1 cellular context compared by ENCODE assay signal in genomic region chr1:8077120-8077573, GRCh38.
A peak's percentile ranks its signal among the peaks of the same experiment; 100 is the strongest.
TF ChIP-seq lines count a peak whose summit lies in the region.

No MANE protein-coding gene starts in this region.

TF ChIP-seq in IMR-90, 13 proteins besides CTCF, POLR2A, EP300 and RAD21 (continued from another document):
- TF ChIP-seq MXI1 (IDR thresholded peaks at IDR 0.05; ENCODE audit: borderline replicate concordance, low read depth, low read length) (no peak), SMC3 (IDR thresholded peaks at IDR 0.05; ENCODE audit: low read depth, low read length) (0 out of 2 replicates have a peak, but pooled peaks have one; percentile 5), MAFK (IDR thresholded peaks at IDR 0.05; ENCODE audit: low read depth, low read length) (no peak)
